Comparison of ENCODE assay signal across 8 cellular contexts in genomic region chr7:18866359-18867036, GRCh38.
DNase-seq lines count a peak whose midpoint lies in the region; ATAC-seq and TF ChIP-seq lines count a peak whose summit lies in the region.

No MANE protein-coding gene starts in this region.

- H3K9me3 ChIP-seq in ascending aorta (no peaks in the 10 kb centered on the region), lung (ENCODE audit: control insufficient read depth in 2 of 2, insufficient read depth in 1 of 2, low read length in 1 of 2) (peaks cover 0 to 2% of the 10 kb centered on the region in 2 donors)

- H3K27ac ChIP-seq in ascending aorta = peak overlapping the region in 1 of 2 donors; percentile 58
- no peak overlapping the region for H3K27ac ChIP-seq in lung (ENCODE audit: low read depth in 1 of 2, low read length in 1 of 2)

- no peaks in the 10 kb centered on the region for H3K27me3 ChIP-seq in ascending aorta
- no peaks in the 10 kb centered on the region for H3K27me3 ChIP-seq in lung (ENCODE audit: control insufficient read depth, insufficient read depth)

- no peaks in the 10 kb centered on the region for H3K4me1 ChIP-seq in ascending aorta
- H3K4me1 ChIP-seq in lung (ENCODE audit: control insufficient read depth in 2 of 2, insufficient read depth in 2 of 2, low read length in 2 of 2) = no peaks in the 10 kb centered on the region

- peak; percentile 86 for ATAC-seq in HG03196 (IDR thresholded peaks at IDR 0.05; ENCODE audit: unreplicated experiment)
- ATAC-seq in lung (ENCODE audit: insufficient read depth, low FRiP score) = peak; percentile 93
- no peak for ATAC-seq in GM19455 (IDR thresholded peaks at IDR 0.05; ENCODE audit: unreplicated experiment)

- 56 to 81% methylated on average over 4 of the region's 4 CpGs for WGBS in lung, 2 donors

- H3K4me3 ChIP-seq in ascending aorta (no peak overlapping the region), lung (no peak overlapping the region)

- DNase-seq in stimulated activated CD4-positive, alpha-beta T cell treated with anti-CD3 and anti-CD28 coated beads, Interleukin-4, amount 100 ng/mL, for 24 hours = peak; percentile 4
- DNase-seq in stimulated activated CD4-positive, alpha-beta T cell treated with anti-CD3 and anti-CD28 coated beads, Interleukin-2, amount 100 ng/mL, for 48 hours = no peak
- DNase-seq in ascending aorta (ENCODE audit: low spot score in 2 of 2) = peak; percentile 41 to 91
- DNase-seq in lung (ENCODE audit: low spot score) = peak; percentile 63
- DNase-seq in D341Med (ENCODE audit: low spot score) = no peak
- no peak for DNase-seq in NCI-H1048 (lab: John Stamatoyannopoulos, UW)

- TF ChIP-seq CTCF in ascending aorta (IDR thresholded peaks at IDR 0.05) (no peak), lung (IDR thresholded peaks at IDR 0.05; ENCODE audit: control extremely low read depth, extremely low read depth) (no peak)

- intact Hi-C loops in ascending aorta (cut with DNase I) = loop anchor here (5.0 kb wide), 1 partner anchor 251 kb away; the partner anchor contains the start of gene TWIST1

- H3K36me3 ChIP-seq in ascending aorta (no peaks in the 10 kb centered on the region), lung (ENCODE audit: control insufficient read depth in 2 of 2, insufficient read depth in 2 of 2, low read length in 2 of 2) (no peaks in the 10 kb centered on the region)

Comparison
In these comparisons a context has a peak if more than half of its experiments do, and no peak if none do; other contexts are left out.
1. DNase-seq: peak in stimulated activated CD4-positive, alpha-beta T cell treated with anti-CD3 and anti-CD28 coated beads, Interleukin-4, amount 100 ng/mL, for 24 hours (single experiment), ascending aorta (2 of 2) and lung (single experiment); none in stimulated activated CD4-positive, alpha-beta T cell treated with anti-CD3 and anti-CD28 coated beads, Interleukin-2, amount 100 ng/mL, for 48 hours (0 of 2), D341Med (single experiment) and NCI-H1048 (single experiment).